ENCODE assay signal across 13 cellular contexts in the genomic region with DNA sequence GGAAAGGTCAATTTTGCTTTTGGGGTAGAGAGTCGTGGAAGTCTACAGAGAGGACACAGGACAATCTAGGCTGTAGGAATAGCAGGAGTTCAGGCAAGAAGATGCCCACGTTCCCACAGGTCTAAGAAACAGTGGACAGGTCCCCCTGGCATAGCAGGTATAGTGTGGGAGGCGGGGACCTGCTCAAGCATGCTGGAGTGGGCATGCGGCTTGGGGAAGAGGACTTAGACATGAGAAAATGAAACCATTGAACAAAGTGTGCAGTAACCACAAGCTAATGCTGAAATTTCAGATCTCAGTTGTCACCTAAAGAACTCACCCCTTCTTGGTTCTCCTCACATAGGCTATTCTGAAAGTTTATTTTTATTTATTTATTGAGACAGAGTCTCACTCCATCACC.
DNase-seq lines count a peak whose midpoint lies in the region; ATAC-seq and TF ChIP-seq lines count a peak whose summit lies in the region.
"Had no signal": no experiment of that assay in that cellular context is flagged by ENCODE, and none has a peak within 500 bp of the region (broad histone marks: within the 10 kb centered on the region; RNA-seq: fewer than 3 reads in every experiment).

No MANE protein-coding gene starts in this region.

- ATAC-seq in GM19025 (IDR thresholded peaks at IDR 0.05; ENCODE audit: low read depth, unreplicated experiment) (peak; percentile 72), GM21737 (IDR thresholded peaks at IDR 0.05; ENCODE audit: unreplicated experiment) (peak; percentile 77), HG03196 (IDR thresholded peaks at IDR 0.05; ENCODE audit: unreplicated experiment) (peak; percentile 80)
- ATAC-seq: Panc1 had no signal

- peak overlapping the region in 2 of 3 experiments; percentile 23 to 43 for H3K27ac Mint-ChIP-seq in nephron
- H3K27ac Mint-ChIP-seq: IgD-negative memory B cell had no signal

- no peak overlapping the region for H3K4me3 Mint-ChIP-seq in nephron
- H3K4me3 Mint-ChIP-seq: IgD-negative memory B cell had no signal

- intact Hi-C loops in thyroid gland (cut with DNase I) (no loop called here), esophagus squamous epithelium (cut with DNase I) (no loop called here), tibial artery (cut with DNase I; ENCODE audit: low total_unique reads) (no loop called here)

- H3K9me3 Mint-ChIP-seq in nephron, result no peaks in the 10 kb centered on the region
- H3K9me3 Mint-ChIP-seq: IgD-negative memory B cell had no signal

- H3K27ac ChIP-seq in thyroid gland (no peak overlapping the region), esophagus squamous epithelium (no peak overlapping the region), tibial artery (no peak overlapping the region)
- H3K27ac ChIP-seq: tibial nerve had no signal

- WGBS in thyroid gland, 2 donors, result 90 to 92% methylated on average over 4 of the region's 4 CpGs
- WGBS in esophagus squamous epithelium, 2 donors, result 62 to 75% methylated on average over 4 of the region's 4 CpGs

- peaks cover 0 to 11% of the 10 kb centered on the region in 2 donors for H3K4me1 ChIP-seq in thyroid gland
- no peaks in the 10 kb centered on the region for H3K4me1 ChIP-seq in esophagus squamous epithelium
- H3K4me1 ChIP-seq in tibial artery, result no peaks in the 10 kb centered on the region
- H3K4me1 ChIP-seq: tibial nerve had no signal

- no peak for TF ChIP-seq CTCF in nephron (IDR thresholded peaks at IDR 0.05; ENCODE audit: unreplicated experiment in 3 of 3)
- TF ChIP-seq CTCF in thyroid gland (IDR thresholded peaks at IDR 0.05), result no peak
- no peak for TF ChIP-seq CTCF in esophagus squamous epithelium (IDR thresholded peaks at IDR 0.05)
- no peak for TF ChIP-seq CTCF in tibial artery (IDR thresholded peaks at IDR 0.05)

- no peak for DNase-seq in NOMO-1 (lab: John Stamatoyannopoulos, UW; ENCODE audit: unreplicated experiment in 2 of 2)
- no peak for DNase-seq in thyroid gland
- DNase-seq in esophagus squamous epithelium (lab: John Stamatoyannopoulos, UW), result no peak
- no peak for DNase-seq in tibial artery
- DNase-seq: aorta, NCI-H2107 had no signal

- peaks cover 37% of the 10 kb centered on the region for H3K4me1 Mint-ChIP-seq in nephron
- H3K4me1 Mint-ChIP-seq: IgD-negative memory B cell had no signal

- H3K27me3 ChIP-seq in thyroid gland, result no peaks in the 10 kb centered on the region
- H3K27me3 ChIP-seq in esophagus squamous epithelium, result no peaks in the 10 kb centered on the region
- no peaks in the 10 kb centered on the region for H3K27me3 ChIP-seq in tibial artery
- H3K27me3 ChIP-seq: tibial nerve had no signal

- no peaks in the 10 kb centered on the region for H3K9me3 ChIP-seq in thyroid gland
- H3K9me3 ChIP-seq in esophagus squamous epithelium, result no peaks in the 10 kb centered on the region
- no peaks in the 10 kb centered on the region for H3K9me3 ChIP-seq in tibial artery
- H3K9me3 ChIP-seq: tibial nerve had no signal

- H3K36me3 ChIP-seq in thyroid gland (no peaks in the 10 kb centered on the region), esophagus squamous epithelium (no peaks in the 10 kb centered on the region), tibial artery (no peaks in the 10 kb centered on the region)
- H3K36me3 ChIP-seq: tibial nerve had no signal

- H3K4me3 ChIP-seq in thyroid gland (replicated peaks in 1 of 3) (no peak overlapping the region), esophagus squamous epithelium (no peak overlapping the region), tibial artery (no peak overlapping the region)
- H3K4me3 ChIP-seq: tibial nerve had no signal

- no peak for TF ChIP-seq POLR2A in thyroid gland (IDR thresholded peaks at IDR 0.05)
- no peak for TF ChIP-seq POLR2A in esophagus squamous epithelium (IDR thresholded peaks at IDR 0.05)

- H3K27me3 Mint-ChIP-seq in nephron (ENCODE audit: low read depth), result no peaks in the 10 kb centered on the region

- H3K36me3 Mint-ChIP-seq in nephron (ENCODE audit: low read depth), result no peaks in the 10 kb centered on the region
